In genomic region chr14:101492716-101493115, GRCh38 we compare ENCODE assay signal across 27 cellular contexts.
DNase-seq lines count a peak whose midpoint lies in the region; ATAC-seq and TF ChIP-seq lines count a peak whose summit lies in the region.
"Had no signal": no experiment of that assay in that cellular context is flagged by ENCODE, and none has a peak within 500 bp of the region (broad histone marks: within the 10 kb centered on the region; RNA-seq: fewer than 3 reads in every experiment).

No MANE protein-coding gene starts in this region.

- no peak overlapping the region for H3K4me2 ChIP-seq in osteoblast (ENCODE audit: insufficient read depth, low read length)
- H3K4me2 ChIP-seq: BLaER1 had no signal

- H3K9me3 ChIP-seq in left ventricle myocardium inferior (replicated peaks) (peaks cover 9% of the 10 kb centered on the region), osteoblast (ENCODE audit: low read depth, low read length) (no peaks in the 10 kb centered on the region), upper lobe of right lung (no peaks in the 10 kb centered on the region), SJCRH30 (replicated peaks) (no peaks in the 10 kb centered on the region)
- H3K9me3 ChIP-seq: Caco-2, mucosa of descending colon, thoracic aorta had no signal

- intact Hi-C loops in left ventricle myocardium inferior (cut with micrococcal nuclease) = no loop called here
- intact Hi-C loops in Right ventricle myocardium superior (cut with DNase I) = no loop called here
- intact Hi-C loops in dorsolateral prefrontal cortex (cut with DNase I) = no loop called here
- intact Hi-C loops in upper lobe of right lung (cut with DNase I) = no loop called here

- H2AFZ ChIP-seq in osteoblast (ENCODE audit: low read length) = no peak overlapping the region

- no peaks in the 10 kb centered on the region for H3K79me2 ChIP-seq in osteoblast (ENCODE audit: insufficient read depth, low read length)

- DNase-seq in left ventricle myocardium inferior = peak; percentile 12
- no peak for DNase-seq in Right ventricle myocardium superior
- peak in 6 of 10 donors; percentile 3 to 33 (median 24) for DNase-seq in dorsolateral prefrontal cortex
- DNase-seq in osteoblast (ENCODE audit: insufficient read length, low spot score, missing footprints) = peak; percentile 41
- peak; percentile 61 for DNase-seq in upper lobe of right lung
- no peak for DNase-seq in SJCRH30
- DNase-seq: activated B cell treated with CpG ODN at 0.5 μM for 24 hours; activated CD4-positive, alpha-beta T cell treated with anti-CD3 and anti-CD28 coated beads, Interleukin-2, amount 50 U/mL, for 4 hours; activated CD8-positive, alpha-beta memory T cell treated with anti-CD3 and anti-CD28 coated beads, Interleukin-2, amount 50 U/mL, for 48 hours; Caco-2; GDM1; NCI-H1105; NCI-H187 treated with DMSO at 0.1 percent for 48 hours; NCI-H2171 treated with DMSO at 0.1 percent for 48 hours; NCI-H524; nephron progenitor cell; PC-3; SIG-M5; stimulated activated naive CD4-positive, alpha-beta T cell treated with Interleukin-2 at 50 U/mL for 16 hours; SW 1271; T1000 had no signal

- no peaks in the 10 kb centered on the region for H4K20me1 ChIP-seq in osteoblast (ENCODE audit: insufficient read depth, low read length)
- H4K20me1 ChIP-seq: BLaER1 had no signal

- H3K36me3 ChIP-seq in left ventricle myocardium inferior = no peaks in the 10 kb centered on the region
- no peaks in the 10 kb centered on the region for H3K36me3 ChIP-seq in osteoblast (ENCODE audit: insufficient read depth, low read length)
- no peaks in the 10 kb centered on the region for H3K36me3 ChIP-seq in upper lobe of right lung
- H3K36me3 ChIP-seq in SJCRH30 = no peaks in the 10 kb centered on the region
- H3K36me3 ChIP-seq: BLaER1, thoracic aorta had no signal

- H3K27ac ChIP-seq in left ventricle myocardium inferior (replicated peaks) = no peak overlapping the region
- H3K27ac ChIP-seq in dorsolateral prefrontal cortex = no peak overlapping the region
- H3K27ac ChIP-seq in osteoblast (ENCODE audit: low read depth, low read length) = no peak overlapping the region
- H3K27ac ChIP-seq in upper lobe of right lung = no peak overlapping the region
- no peak overlapping the region for H3K27ac ChIP-seq in SJCRH30
- H3K27ac ChIP-seq: BLaER1, thoracic aorta had no signal

- ATAC-seq in Right ventricle myocardium superior (ENCODE audit: poor library complexity) (no peak), upper lobe of right lung (no peak), HG03354 (IDR thresholded peaks at IDR 0.05; ENCODE audit: poor library complexity, severe bottlenecking, unreplicated experiment) (no peak)
- ATAC-seq: K562, mucosa of descending colon, PC-3 had no signal

- H3K27me3 ChIP-seq in left ventricle myocardium inferior (ENCODE audit: low read depth) (peaks cover 91% of the 10 kb centered on the region), dorsolateral prefrontal cortex (peaks cover 0 to 11% (median 0%) of the 10 kb centered on the region in 45 donors), osteoblast (ENCODE audit: insufficient read depth, low read length) (peaks cover 18% of the 10 kb centered on the region), upper lobe of right lung (no peaks in the 10 kb centered on the region), SJCRH30 (no peaks in the 10 kb centered on the region)
- H3K27me3 ChIP-seq: BLaER1 had no signal

- TF ChIP-seq CTCF in left ventricle myocardium inferior (IDR thresholded peaks at IDR 0.05; ENCODE audit: borderline replicate concordance) = no peak
- no peak for TF ChIP-seq CTCF in dorsolateral prefrontal cortex (IDR thresholded peaks at IDR 0.05 in 54 of 56, conservative IDR thresholded peaks at IDR 0.05 in 2 of 56; ENCODE audit: low read depth in 1 of 56, partially characterized antibody in 56 of 56)
- TF ChIP-seq CTCF in osteoblast (IDR thresholded peaks at IDR 0.05; ENCODE audit: extremely low read depth, low read depth, low read length) = no peak
- TF ChIP-seq CTCF in upper lobe of right lung (IDR thresholded peaks at IDR 0.05) = no peak

- H3K4me1 ChIP-seq in left ventricle myocardium inferior = no peaks in the 10 kb centered on the region
- no peaks in the 10 kb centered on the region for H3K4me1 ChIP-seq in osteoblast (ENCODE audit: insufficient read depth, low read length)
- H3K4me1 ChIP-seq in upper lobe of right lung = no peaks in the 10 kb centered on the region
- no peaks in the 10 kb centered on the region for H3K4me1 ChIP-seq in SJCRH30
- H3K4me1 ChIP-seq: BLaER1, Caco-2 had no signal

- H3K4me3 ChIP-seq in left ventricle myocardium inferior (no peak overlapping the region), dorsolateral prefrontal cortex (no peak overlapping the region), osteoblast (ENCODE audit: insufficient read depth, low read length) (no peak overlapping the region), upper lobe of right lung (no peak overlapping the region), SJCRH30 (no peak overlapping the region)
- H3K4me3 ChIP-seq: BLaER1, K562, lung, mucosa of descending colon, thoracic aorta had no signal

Comparison
In these comparisons a context has a peak if more than half of its experiments do, and no peak if none do; other contexts are left out.
1. DNase-seq: peak in left ventricle myocardium inferior (single experiment), dorsolateral prefrontal cortex (6 of 10), osteoblast (single experiment) and upper lobe of right lung (single experiment); none in Right ventricle myocardium superior (single experiment) and SJCRH30 (0 of 2).